In genomic region chr1:207239874-207240273, GRCh38 we compare ENCODE assay signal across 2 cellular contexts.
TF ChIP-seq lines count a peak whose summit lies in the region.

No MANE protein-coding gene starts in this region.

TF ChIP-seq in SK-N-SH, 30 proteins besides CTCF, POLR2A, EP300 and RAD21 (continued from another document):
- TF ChIP-seq REST (IDR thresholded peaks at IDR 0.05; ENCODE audit: low read depth, low read length) (no peak), PBX3 (IDR thresholded peaks at IDR 0.05) (no peak), SMC3 (IDR thresholded peaks at IDR 0.05; ENCODE audit: low read depth, low read length) (no peak), RXRA (IDR thresholded peaks at IDR 0.05; ENCODE audit: borderline replicate concordance, low read depth) (no peak), NFIC (IDR thresholded peaks at IDR 0.05; ENCODE audit: borderline replicate concordance) (no peak), RFX5 (IDR thresholded peaks at IDR 0.05; ENCODE audit: low read length) (no peak), FOXJ3 (CRISPR knock-in tag; IDR thresholded peaks at IDR 0.05) (no peak), RCOR1 (IDR thresholded peaks at IDR 0.05; ENCODE audit: low read length) (no peak)
TF ChIP-seq in SK-N-SH: peak in this region for 0.

TF ChIP-seq in SK-N-SH treated with all-trans-retinoic acid at 6 μM for 48 hours, 23 proteins besides CTCF, POLR2A, EP300 and RAD21 (continued from another document):
- TF ChIP-seq PATZ1 (CRISPR knock-in tag; IDR thresholded peaks at IDR 0.05; ENCODE audit: borderline replicate concordance), result no peak
- no peak for TF ChIP-seq ZFP3 (CRISPR knock-in tag; IDR thresholded peaks at IDR 0.05)
- no peak for TF ChIP-seq ZFP30 (CRISPR knock-in tag; IDR thresholded peaks at IDR 0.05)
- TF ChIP-seq ESRRG (CRISPR knock-in tag; IDR thresholded peaks at IDR 0.05), result no peak
- TF ChIP-seq SNAI2 (CRISPR knock-in tag; IDR thresholded peaks at IDR 0.05), result no peak
- TF ChIP-seq BACH2 (CRISPR knock-in tag; IDR thresholded peaks at IDR 0.05; ENCODE audit: borderline replicate concordance), result no peak
- TF ChIP-seq TSHZ2 (CRISPR knock-in tag; IDR thresholded peaks at IDR 0.05), result no peak
- TF ChIP-seq ISL1 (CRISPR knock-in tag; IDR thresholded peaks at IDR 0.05), result no peak
- no peak for TF ChIP-seq PPARA (CRISPR knock-in tag; IDR thresholded peaks at IDR 0.05; ENCODE audit: borderline replicate concordance)
- no peak for TF ChIP-seq RARB (CRISPR knock-in tag; IDR thresholded peaks at IDR 0.05)
- no peak for TF ChIP-seq GLIS3 (CRISPR knock-in tag; IDR thresholded peaks at IDR 0.05)
- TF ChIP-seq ZC3H10 (CRISPR knock-in tag; IDR thresholded peaks at IDR 0.05), result no peak
